Comparison of ENCODE assay signal across 1 cellular context in genomic region chr9:114497727-114498382, GRCh38.
TF ChIP-seq lines count a peak whose summit lies in the region.

No MANE protein-coding gene starts in this region.

TF ChIP-seq in H1, 55 proteins besides CTCF, POLR2A, EP300 and RAD21:
- TF ChIP-seq CTBP2 (IDR thresholded peaks at IDR 0.05; ENCODE audit: borderline replicate concordance, insufficient read depth, insufficient read length, low read length) (no peak), KDM1A (IDR thresholded peaks at IDR 0.05; ENCODE audit: borderline replicate concordance, low read length) (peak; percentile 77; the same call in 1 of the 2 replicates), MAFK (IDR thresholded peaks at IDR 0.05; ENCODE audit: low read depth, low read length) (no peak)
TF ChIP-seq in H1: peak in this region for 1.
